In the genomic region with DNA sequence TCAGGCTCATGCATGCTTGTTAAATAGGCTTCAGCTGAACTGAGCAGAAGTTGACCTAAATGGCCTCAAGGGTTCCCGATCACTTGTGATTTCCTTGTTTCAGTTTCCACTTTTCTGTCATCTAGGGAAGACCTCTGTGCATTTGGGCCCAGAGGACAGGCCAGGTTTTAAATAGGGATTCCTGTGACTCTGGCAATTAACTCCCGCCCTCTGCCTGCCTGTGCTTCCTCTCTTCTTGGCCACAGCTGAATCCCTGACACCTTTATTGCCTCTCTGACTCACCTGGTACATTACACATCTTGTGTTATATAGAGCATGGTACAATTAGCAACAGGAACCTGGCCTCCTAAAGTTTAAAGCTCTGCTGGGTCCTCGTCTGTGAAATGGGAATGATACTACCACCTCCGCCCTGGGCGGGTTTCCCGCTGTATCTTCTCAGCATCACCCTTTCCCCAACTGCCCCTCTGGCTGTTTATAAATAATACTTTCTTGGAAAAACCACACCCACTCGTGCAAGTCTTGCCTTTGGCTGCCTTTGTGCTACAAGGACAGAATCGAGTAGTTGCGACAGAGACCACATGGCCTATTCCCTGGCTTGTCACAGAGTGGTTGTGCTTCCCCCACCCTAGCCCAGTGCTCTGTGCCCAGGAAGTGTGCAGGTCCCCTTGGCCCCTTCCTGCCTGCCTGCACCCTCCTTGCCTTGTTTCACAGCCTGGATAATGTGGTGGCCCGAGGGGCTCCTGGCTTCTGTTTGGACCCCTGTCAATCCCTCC, we compare ENCODE assay signal across 1 cellular context.
TF ChIP-seq lines count a peak whose summit lies in the region.

No MANE protein-coding gene starts in this region.

TF ChIP-seq in A549, 52 proteins besides CTCF, POLR2A, EP300 and RAD21 (continued from another document):
- TF ChIP-seq, protein P1, sequence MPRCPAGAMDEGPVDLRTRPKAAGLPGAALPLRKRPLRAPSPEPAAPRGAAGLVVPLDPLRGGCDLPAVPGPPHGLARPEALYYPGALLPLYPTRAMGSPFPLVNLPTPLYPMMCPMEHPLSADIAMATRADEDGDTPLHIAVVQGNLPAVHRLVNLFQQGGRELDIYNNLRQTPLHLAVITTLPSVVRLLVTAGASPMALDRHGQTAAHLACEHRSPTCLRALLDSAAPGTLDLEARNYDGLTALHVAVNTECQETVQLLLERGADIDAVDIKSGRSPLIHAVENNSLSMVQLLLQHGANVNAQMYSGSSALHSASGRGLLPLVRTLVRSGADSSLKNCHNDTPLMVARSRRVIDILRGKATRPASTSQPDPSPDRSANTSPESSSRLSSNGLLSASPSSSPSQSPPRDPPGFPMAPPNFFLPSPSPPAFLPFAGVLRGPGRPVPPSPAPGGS (IDR thresholded peaks at IDR 0.05): no peak
- no peak for TF ChIP-seq MAZ (IDR thresholded peaks at IDR 0.05; ENCODE audit: borderline replicate concordance, low read depth, low read length)
